1 cellular context compared by ENCODE assay signal in genomic region chr6:19587238-19587942, GRCh38.
TF ChIP-seq lines count a peak whose summit lies in the region.

No MANE protein-coding gene starts in this region.

TF ChIP-seq in H1, 55 proteins besides CTCF, POLR2A, EP300 and RAD21:
- TF ChIP-seq TEAD4 (IDR thresholded peaks at IDR 0.05; ENCODE audit: low read depth, low read length) = no peak
- no peak for TF ChIP-seq USF2 (IDR thresholded peaks at IDR 0.05; ENCODE audit: low read length)
